8 cellular contexts compared by ENCODE assay signal in genomic region chr12:93183940-93184663, GRCh38.
DNase-seq lines count a peak whose midpoint lies in the region; ATAC-seq and TF ChIP-seq lines count a peak whose summit lies in the region.

No MANE protein-coding gene starts in this region.

- CTCF ChIA-PET in IMR-90 (lab: Yijun Ruan, JAX) = no interaction called here

- H3K9ac ChIP-seq in IMR-90 (ENCODE audit: low read depth, low read length) (no peak overlapping the region), mesendoderm (ENCODE audit: low read length) (no peak overlapping the region)

- H4K91ac ChIP-seq in IMR-90 (ENCODE audit: insufficient read depth, low read depth, low read length) = no peak overlapping the region; the same call in none of the 2 replicates

- H3K27ac Mint-ChIP-seq in naive B cell = peak overlapping the region; percentile 65 to 97 (median 90)

- H3K18ac ChIP-seq in IMR-90 (ENCODE audit: low read depth, low read length) (peak overlapping the region; percentile 69), mesendoderm (ENCODE audit: low read length) (no peak overlapping the region)

- H3K79me2 ChIP-seq in mesendoderm (ENCODE audit: control insufficient read depth, insufficient read depth, low read length) = no peaks in the 10 kb centered on the region

- 0 out of 2 replicates have a peak overlapping the region, but pooled peaks have one; percentile 2 for H3K4me2 ChIP-seq in IMR-90 (ENCODE audit: low read depth, low read length)
- no peak overlapping the region for H3K4me2 ChIP-seq in mesendoderm (ENCODE audit: low read length)

- TF ChIP-seq RAD21 in IMR-90 (IDR thresholded peaks at IDR 0.05; ENCODE audit: low read length) = no peak

- H3K56ac ChIP-seq in IMR-90 (ENCODE audit: extremely low read depth, insufficient read depth, low read length) (no peak overlapping the region), mesendoderm (ENCODE audit: low read length) (no peak overlapping the region)

- H3K23ac ChIP-seq in IMR-90 (ENCODE audit: low read depth, low read length) (no peak overlapping the region), mesendoderm (ENCODE audit: low read length) (no peak overlapping the region)

- peak overlapping the region; percentile 70 to 77 for H4K8ac ChIP-seq in IMR-90 (ENCODE audit: low read depth in 2 of 2, low read length in 2 of 2)
- no peak overlapping the region for H4K8ac ChIP-seq in mesendoderm (ENCODE audit: low read depth, low read length)

- peak overlapping the region; percentile 10 for H3K4ac ChIP-seq in IMR-90 (ENCODE audit: low read depth, low read length)
- H3K4ac ChIP-seq in mesendoderm (ENCODE audit: low read depth, low read length) = no peak overlapping the region

- no peaks in the 10 kb centered on the region for H3K36me3 ChIP-seq in IMR-90 (ENCODE audit: control insufficient read depth, insufficient read depth, low read length)
- H3K36me3 ChIP-seq in mesendoderm (ENCODE audit: control insufficient read depth, insufficient read depth, low read length) = no peaks in the 10 kb centered on the region

- H3K27me3 ChIP-seq in IMR-90 (ENCODE audit: control insufficient read depth, insufficient read depth, low read length) (no peaks in the 10 kb centered on the region), mesendoderm (ENCODE audit: insufficient read depth, low read length, poor library complexity) (no peaks in the 10 kb centered on the region)

- peaks cover 2% of the 10 kb centered on the region for H3K9me1 ChIP-seq in IMR-90 (ENCODE audit: insufficient read depth, low read length)

- H2AFZ ChIP-seq in IMR-90 (replicated peaks; ENCODE audit: low read length, poor library complexity) = peak overlapping the region; percentile 82

- no peaks in the 10 kb centered on the region for H4K20me1 ChIP-seq in IMR-90 (ENCODE audit: insufficient read depth, low read length)

- TF ChIP-seq CTCF in IMR-90 (conservative IDR thresholded peaks at IDR 0.05; ENCODE audit: low read depth, low read length) (no peak), cardiac fibroblast (IDR thresholded peaks at IDR 0.05; ENCODE audit: low read depth, low read length) (no peak)

- intact Hi-C loops in IMR-90 (cut with micrococcal nuclease) = no loop called here

- H2BK15ac ChIP-seq in IMR-90 (ENCODE audit: low read depth, low read length) = peak overlapping the region; percentile 84; the same call in 2 of the 3 replicates
- no peak overlapping the region for H2BK15ac ChIP-seq in mesendoderm (replicated peaks; ENCODE audit: low read depth)

- H2AK5ac ChIP-seq in IMR-90 (ENCODE audit: low read depth, low read length) (peak overlapping the region; percentile 56; the same call in 1 of the 2 replicates), mesendoderm (ENCODE audit: low read length) (no peak overlapping the region)

- H3K4me3 ChIP-seq in IMR-90 (ENCODE audit: insufficient read depth, low read depth, low read length) (no peak overlapping the region), cardiac fibroblast (replicated peaks in 1 of 2; ENCODE audit: low read depth in 2 of 2, low read length in 2 of 2) (no peak overlapping the region), mesendoderm (ENCODE audit: low read length) (no peak overlapping the region)

- no peaks in the 10 kb centered on the region for H3K27me3 Mint-ChIP-seq in naive B cell

- H2BK120ac ChIP-seq in IMR-90 (ENCODE audit: low read depth, low read length) (peak overlapping the region; percentile 56; the same call in 1 of the 2 replicates), mesendoderm (ENCODE audit: low read depth, low read length) (no peak overlapping the region)

- H2AK9ac ChIP-seq in IMR-90 (replicated peaks; ENCODE audit: low read depth, low read length, poor library complexity) = peak overlapping the region; percentile 11

- no TSS peak for BruUV-seq in IMR-90 (replicated peaks; lab: Mats Ljungman, UMichigan)

- H3K4me1 Mint-ChIP-seq in naive B cell = peaks cover 47 to 61% (median 49%) of the 10 kb centered on the region in 3 donors

- no peaks in the 10 kb centered on the region for H3K9me3 ChIP-seq in IMR-90 (ENCODE audit: control insufficient read depth, insufficient read depth, low read length)

- TF ChIP-seq POLR2A in IMR-90 (IDR thresholded peaks at IDR 0.05; ENCODE audit: low read depth, low read length) = no peak

- H3K27ac ChIP-seq in IMR-90 (ENCODE audit: insufficient read depth, low read length) (peak overlapping the region; percentile 10; the same call in 1 of the 2 replicates), mesendoderm (ENCODE audit: low read depth, low read length) (no peak overlapping the region)

- ATAC-seq in GM21367 (IDR thresholded peaks at IDR 0.05; ENCODE audit: unreplicated experiment) (peak; percentile 94), IMR-90 (ENCODE audit: low read depth) (peak; percentile 49), naive B cell (ENCODE audit: low read depth in 2 of 2) (peak; percentile 96 to 99)

- dilution Hi-C loops in IMR-90 (cut with HindIII; ENCODE audit: low sequenced_read_pairs, unreplicated experiment) = no loop called here

- H3K79me1 ChIP-seq in IMR-90 (ENCODE audit: low read depth in 1 of 2, low read length in 2 of 2) (no peaks in the 10 kb centered on the region), mesendoderm (ENCODE audit: low read length) (no peaks in the 10 kb centered on the region)

- DNase-seq in GDM1 (lab: John Stamatoyannopoulos, UW) (peak; percentile 58), IMR-90 (no peak), cardiac fibroblast (ENCODE audit: low read depth in 2 of 2) (peak; percentile 62 to 84), naive B cell (peak; percentile 54), NCI-H748 (lab: John Stamatoyannopoulos, UW; ENCODE audit: unreplicated experiment) (no peak), mesendoderm (no peak), NCI-H2029 treated with DMSO at 0.1 percent for 48 hours (lab: John Stamatoyannopoulos, UW) (no peak)

- peaks cover 12% of the 10 kb centered on the region for H3K4me1 ChIP-seq in IMR-90 (ENCODE audit: control insufficient read depth, insufficient read depth, low read length)
- no peaks in the 10 kb centered on the region for H3K4me1 ChIP-seq in mesendoderm (ENCODE audit: control insufficient read depth, low read depth, low read length)

- H3K4me3 Mint-ChIP-seq in naive B cell = peak overlapping the region; percentile 15 to 86 (median 70)

- 45% methylated on average over 2 of the region's 5 CpGs; no CpG with 5 or more reads in 1 of the 2 experiments for WGBS in IMR-90 (ENCODE audit: extremely low coverage in 2 of 2, insufficient read length in 1 of 2), 2 experiments
- WGBS in mesendoderm (ENCODE audit: extremely low coverage, insufficient coverage, low lambda C conversion rate) = no CpG with 5 or more reads among the region's 5 CpGs

- H4K5ac ChIP-seq in IMR-90 (ENCODE audit: low read depth, low read length) (peak overlapping the region; percentile 91), mesendoderm (ENCODE audit: low read length) (no peak overlapping the region)

- POLR2A ChIA-PET in IMR-90 (lab: Charles Lee; ENCODE audit: unreplicated experiment) = no interaction called here

- H2BK5ac ChIP-seq in IMR-90 (ENCODE audit: low read depth, low read length, poor library complexity, severe bottlenecking) (peak overlapping the region; percentile 78), mesendoderm (ENCODE audit: low read length) (no peak overlapping the region)

- H3K36me3 Mint-ChIP-seq in naive B cell = no peaks in the 10 kb centered on the region

- H3K9me3 Mint-ChIP-seq in naive B cell = no peaks in the 10 kb centered on the region

- peak overlapping the region; percentile 44; the same call in 1 of the 2 replicates for H2BK20ac ChIP-seq in IMR-90 (ENCODE audit: low read depth, low read length)

- H3K14ac ChIP-seq in IMR-90 (replicated peaks; ENCODE audit: low read depth, low read length) = peak overlapping the region; percentile 23

- in situ Hi-C loops in IMR-90 (cut with MboI; ENCODE audit: low sequenced_read_pairs) = no loop called here

TF ChIP-seq in IMR-90, 13 proteins besides CTCF, POLR2A, EP300 and RAD21:
- TF ChIP-seq SMC3 (IDR thresholded peaks at IDR 0.05; ENCODE audit: low read depth, low read length) (no peak), MAFK (IDR thresholded peaks at IDR 0.05; ENCODE audit: low read depth, low read length) (no peak), MAZ (IDR thresholded peaks at IDR 0.05; ENCODE audit: borderline replicate concordance, low read depth, low read length) (no peak), MXI1 (IDR thresholded peaks at IDR 0.05; ENCODE audit: borderline replicate concordance, low read depth, low read length) (no peak), USF2 (IDR thresholded peaks at IDR 0.05; ENCODE audit: low read depth, low read length) (no peak), BHLHE40 (IDR thresholded peaks at IDR 0.05; ENCODE audit: low read depth, low read length) (no peak), NFE2L2 (IDR thresholded peaks at IDR 0.05; ENCODE audit: low read depth, low read length) (no peak), CHD1 (IDR thresholded peaks at IDR 0.05; ENCODE audit: low read depth, low read length) (no peak), RCOR1 (IDR thresholded peaks at IDR 0.05; ENCODE audit: insufficient replicate concordance, low read length) (no peak), FOS (IDR thresholded peaks at IDR 0.05; ENCODE audit: low read depth, low read length) (no peak), CEBPB (IDR thresholded peaks at IDR 0.05; ENCODE audit: low read depth, low read length) (no peak), RFX5 (IDR thresholded peaks at IDR 0.05; ENCODE audit: low read depth, low read length) (no peak)
- TF ChIP-seq, protein P1, sequence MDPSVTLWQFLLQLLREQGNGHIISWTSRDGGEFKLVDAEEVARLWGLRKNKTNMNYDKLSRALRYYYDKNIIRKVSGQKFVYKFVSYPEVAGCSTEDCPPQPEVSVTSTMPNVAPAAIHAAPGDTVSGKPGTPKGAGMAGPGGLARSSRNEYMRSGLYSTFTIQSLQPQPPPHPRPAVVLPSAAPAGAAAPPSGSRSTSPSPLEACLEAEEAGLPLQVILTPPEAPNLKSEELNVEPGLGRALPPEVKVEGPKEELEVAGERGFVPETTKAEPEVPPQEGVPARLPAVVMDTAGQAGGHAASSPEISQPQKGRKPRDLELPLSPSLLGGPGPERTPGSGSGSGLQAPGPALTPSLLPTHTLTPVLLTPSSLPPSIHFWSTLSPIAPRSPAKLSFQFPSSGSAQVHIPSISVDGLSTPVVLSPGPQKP (IDR thresholded peaks at IDR 0.05; ENCODE audit: borderline replicate concordance, low read depth, low read length) = no peak

Comparison
In these comparisons a context has a peak if more than half of its experiments do, and no peak if none do; other contexts are left out.
1. DNase-seq: peak in GDM1 (single experiment), cardiac fibroblast (2 of 2) and naive B cell (single experiment); none in IMR-90 (single experiment), NCI-H748 (single experiment), mesendoderm (single experiment) and NCI-H2029 treated with DMSO at 0.1 percent for 48 hours (single experiment).
2. Peak in every context shown above with its lines, with median percentiles within 50 percentile points of each other: ATAC-seq.